Comparison of ENCODE assay signal across 12 cellular contexts in genomic region chr19:15421726-15422260, GRCh38. TPM values are rescaled to one million over a fixed set of nuclear protein-coding genes. Genes with fewer than 3 reads are reported as not detected.
DNase-seq lines count a peak whose midpoint lies in the region; ATAC-seq and TF ChIP-seq lines count a peak whose summit lies in the region.
"Had no signal": no experiment of that assay in that cellular context is flagged by ENCODE, and none has a peak within 500 bp of the region (broad histone marks: within the 10 kb centered on the region; RNA-seq: fewer than 3 reads in every experiment).

No MANE protein-coding gene starts in this region.

- no peak overlapping the region for H3K4me3 ChIP-seq in psoas muscle
- H3K4me3 ChIP-seq: spleen had no signal

- peaks cover 31% of the 10 kb centered on the region for H3K4me1 ChIP-seq in psoas muscle

- no peak for TF ChIP-seq CTCF in psoas muscle (IDR thresholded peaks at IDR 0.05)

- WGBS in psoas muscle, 3 donors, result 25 to 40% (median 29%) methylated on average over 15 of the region's 15 CpGs

- peak overlapping the region; percentile 75 for H3K27ac ChIP-seq in psoas muscle
- H3K27ac ChIP-seq: spleen had no signal

- peaks cover 4% of the 10 kb centered on the region for H3K9me3 ChIP-seq in psoas muscle

- H3K36me3 ChIP-seq in psoas muscle (ENCODE audit: insufficient read depth in 1 of 2, low read depth in 1 of 2), result peaks cover 8 to 42% of the 10 kb centered on the region in 2 donors

- intact Hi-C loops in Right ventricle myocardium superior (cut with DNase I), result no loop called here
- intact Hi-C loops in psoas muscle (cut with DNase I), result no loop called here

- no peaks in the 10 kb centered on the region for H3K27me3 ChIP-seq in psoas muscle (ENCODE audit: insufficient read depth in 3 of 3, low read length in 2 of 3)
- H3K27me3 ChIP-seq: spleen had no signal

- ATAC-seq in Right ventricle myocardium superior (ENCODE audit: poor library complexity) (peak; percentile 33), psoas muscle (no peak), GM21786 (IDR thresholded peaks at IDR 0.05; ENCODE audit: unreplicated experiment) (no peak)
- ATAC-seq: left colon had no signal

- DNase-seq in NCI-H1694 treated with DMSO at 0.1 percent for 48 hours (lab: John Stamatoyannopoulos, UW), result peak; percentile 50
- peak; percentile 80 for DNase-seq in Right ventricle myocardium superior
- DNase-seq in psoas muscle, result peak; percentile 50 to 72
- no peak for DNase-seq in foreskin melanocyte
- DNase-seq in stimulated activated CD4-positive, alpha-beta T cell treated with anti-CD3 and anti-CD28 coated beads, Interleukin-4, amount 100 ng/mL, for 4 hours, result no peak
- DNase-seq: activated CD4-positive, alpha-beta T cell treated with anti-CD3 and anti-CD28 coated beads for 48 hours; activated naive CD8-positive, alpha-beta T cell treated with anti-CD3 and anti-CD28 coated beads, Interleukin-2, amount 10 ng/mL, durations not matched to agents 7 days and 5 days; GOT3; left colon; spleen had no signal

RNA-seq across cellular contexts. Expression of gene AKAP8L, which starts 3.0 kb away (rescaled TPM):
- total RNA-seq in Right ventricle myocardium superior, result 74.5 TPM
- 10 to 100 TPM; 37.3 to 66.2 (median 54.3) TPM for total RNA-seq in psoas muscle
- polyA plus RNA-seq in psoas muscle, result 10 to 100 TPM; 34.6 to 72.9 (median 46.7) TPM

RNA-seq across cellular contexts. Expression of gene WIZ, which starts 28.0 kb away (rescaled TPM):
- 21.9 TPM for total RNA-seq in Right ventricle myocardium superior
- 10 to 100 TPM; 16.6 to 39.1 (median 25.8) TPM for total RNA-seq in psoas muscle
- polyA plus RNA-seq in psoas muscle, result 10 to 100 TPM; 16.6 to 22.9 (median 20.7) TPM

RNA-seq across cellular contexts. Expression of gene AKAP8, which starts 42.2 kb away (rescaled TPM):
- total RNA-seq in Right ventricle myocardium superior (20.6 TPM), psoas muscle (10 to 100 TPM; 18.9 to 42.8 (median 27.8) TPM)
- polyA plus RNA-seq in psoas muscle, result 10 to 100 TPM; 15.9 to 22.1 (median 18.2) TPM

RNA-seq across cellular contexts. Expression of gene RASAL3, which starts 42.6 kb away (rescaled TPM):
- total RNA-seq in Right ventricle myocardium superior (0.65 TPM), psoas muscle (1 to 10 TPM in 2 of 4 donors, under 1 TPM in 2; 0.47 to 2.0 (median 1.0) TPM)
- under 1 TPM; 0.21 to 0.47 (median 0.34) TPM for polyA plus RNA-seq in psoas muscle
- total RNA-seq: epithelial cell of proximal tubule had no signal

RNA-seq across cellular contexts. Expression of gene PGLYRP2, which starts 57.5 kb away (rescaled TPM):
- not detected for total RNA-seq in Right ventricle myocardium superior
- total RNA-seq in psoas muscle, result not detected
- polyA plus RNA-seq in psoas muscle, result not detected
- total RNA-seq: epithelial cell of proximal tubule, left colon had no signal

Comparison
In these comparisons a context has a peak if more than half of its experiments do, and no peak if none do; other contexts are left out.
1. DNase-seq: peak in NCI-H1694 treated with DMSO at 0.1 percent for 48 hours (single experiment), Right ventricle myocardium superior (single experiment) and psoas muscle (2 of 2); none in foreskin melanocyte (single experiment) and stimulated activated CD4-positive, alpha-beta T cell treated with anti-CD3 and anti-CD28 coated beads, Interleukin-4, amount 100 ng/mL, for 4 hours (0 of 2).